Comparison of ENCODE assay signal across 16 cellular contexts in the genomic region with DNA sequence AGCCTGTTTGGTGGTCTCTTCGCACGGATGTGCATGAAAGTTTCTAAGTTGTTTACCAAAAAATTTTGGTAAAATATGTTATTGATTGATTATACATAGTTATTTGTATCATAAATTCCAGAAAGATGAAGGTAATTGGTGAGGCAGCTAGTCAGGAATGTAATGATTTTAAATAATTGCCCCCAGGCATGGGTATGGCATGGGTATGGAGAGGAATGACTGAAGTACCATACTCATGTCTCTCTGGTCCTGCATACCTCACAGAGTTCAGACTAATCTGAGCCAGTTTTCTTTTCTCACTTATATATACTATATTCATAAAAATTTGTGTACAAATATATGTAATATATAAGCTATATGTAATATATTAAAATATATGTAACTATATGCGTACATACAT.
DNase-seq lines count a peak whose midpoint lies in the region; ATAC-seq and TF ChIP-seq lines count a peak whose summit lies in the region.
"Had no signal": no experiment of that assay in that cellular context is flagged by ENCODE, and none has a peak within 500 bp of the region (broad histone marks: within the 10 kb centered on the region; RNA-seq: fewer than 3 reads in every experiment).

No MANE protein-coding gene starts in this region.

- peaks cover 37% of the 10 kb centered on the region for H3K4me1 ChIP-seq in HUES64 (ENCODE audit: insufficient read depth, low read length)
- H3K4me1 ChIP-seq in iPS-18a (ENCODE audit: control insufficient read depth, low read depth, low read length), result peaks cover 40% of the 10 kb centered on the region
- no peaks in the 10 kb centered on the region for H3K4me1 ChIP-seq in hepatocyte (ENCODE audit: insufficient read depth)

- peaks cover 10% of the 10 kb centered on the region for H3K9me3 ChIP-seq in HUES64 (ENCODE audit: insufficient read depth, low read depth, low read length)
- peaks cover 4% of the 10 kb centered on the region for H3K9me3 ChIP-seq in iPS-18a (ENCODE audit: control insufficient read depth, low read depth, low read length)
- no peaks in the 10 kb centered on the region for H3K9me3 ChIP-seq in hepatocyte (ENCODE audit: low read depth)

- H3K4me1 Mint-ChIP-seq in effector memory CD8-positive, alpha-beta T cell (ENCODE audit: low read depth in 2 of 2), result no peaks in the 10 kb centered on the region
- no peaks in the 10 kb centered on the region for H3K4me1 Mint-ChIP-seq in mesothelial cell of epicardium
- H3K4me1 Mint-ChIP-seq: CD14-positive monocyte had no signal

- no peak overlapping the region for H2AFZ ChIP-seq in hepatocyte

- H3K36me3 ChIP-seq in HUES64 (ENCODE audit: insufficient read depth, low read length) (no peaks in the 10 kb centered on the region), iPS-18a (ENCODE audit: control insufficient read depth, low read depth, low read length) (no peaks in the 10 kb centered on the region), hepatocyte (replicated peaks; ENCODE audit: insufficient read depth, low read depth) (no peaks in the 10 kb centered on the region)

- H3K9ac ChIP-seq in HUES64 (ENCODE audit: low read depth, low read length) (peak overlapping the region; percentile 57), iPS-18a (ENCODE audit: low read length) (peak overlapping the region; percentile 18)

- DNase-seq in ELR (ENCODE audit: low read depth), result peak; percentile 1
- peak; percentile 3 for DNase-seq in epithelial cell of esophagus (ENCODE audit: low read depth)
- no peak for DNase-seq in effector memory CD8-positive, alpha-beta T cell
- DNase-seq in hepatocyte (ENCODE audit: low spot score), result no peak
- DNase-seq in mesothelial cell of epicardium (ENCODE audit: low spot score in 2 of 2, unreplicated experiment in 2 of 2), result no peak
- no peak for DNase-seq in NCI-H2081 treated with DMSO at 0.1 percent for 48 hours (lab: John Stamatoyannopoulos, UW)
- DNase-seq: CD8-positive, alpha-beta T cell; COR-L47; DMS153; DND-41; GF-D8; H7 had no signal

- no peaks in the 10 kb centered on the region for H4K20me1 ChIP-seq in hepatocyte (ENCODE audit: insufficient read depth, poor library complexity, severe bottlenecking)

- H3K36me3 Mint-ChIP-seq in effector memory CD8-positive, alpha-beta T cell (ENCODE audit: insufficient read depth), result no peaks in the 10 kb centered on the region
- H3K36me3 Mint-ChIP-seq in mesothelial cell of epicardium, result no peaks in the 10 kb centered on the region
- H3K36me3 Mint-ChIP-seq: CD14-positive monocyte; CD8-positive, alpha-beta T cell had no signal

- H3K27me3 Mint-ChIP-seq in effector memory CD8-positive, alpha-beta T cell, result no peaks in the 10 kb centered on the region
- no peaks in the 10 kb centered on the region for H3K27me3 Mint-ChIP-seq in mesothelial cell of epicardium (ENCODE audit: low read depth)

- no peak overlapping the region for H3K4me2 ChIP-seq in hepatocyte

- no peak for ATAC-seq in effector memory CD8-positive, alpha-beta T cell (replicated peaks)
- ATAC-seq: CD8-positive, alpha-beta T cell had no signal

- no peaks in the 10 kb centered on the region for H3K79me2 ChIP-seq in hepatocyte

- peaks cover 4 to 7% of the 10 kb centered on the region in 2 donors for H3K9me3 Mint-ChIP-seq in effector memory CD8-positive, alpha-beta T cell
- peaks cover 5% of the 10 kb centered on the region for H3K9me3 Mint-ChIP-seq in mesothelial cell of epicardium

- TF ChIP-seq CTCF in epithelial cell of esophagus (IDR thresholded peaks at IDR 0.05; ENCODE audit: insufficient read depth, low read depth, low read length, missing control alignments) (no peak), hepatocyte (IDR thresholded peaks at IDR 0.05; ENCODE audit: poor library complexity) (no peak), mesothelial cell of epicardium (IDR thresholded peaks at IDR 0.05; ENCODE audit: unreplicated experiment) (no peak)

- no peak overlapping the region for H3K27ac Mint-ChIP-seq in effector memory CD8-positive, alpha-beta T cell
- H3K27ac Mint-ChIP-seq in mesothelial cell of epicardium, result no peak overlapping the region
- H3K27ac Mint-ChIP-seq: CD14-positive monocyte; CD8-positive, alpha-beta T cell had no signal

- peak overlapping the region; percentile 97 for H3K27ac ChIP-seq in HUES64 (ENCODE audit: low read depth, low read length)
- no peak overlapping the region for H3K27ac ChIP-seq in iPS-18a (ENCODE audit: low read length)
- no peak overlapping the region for H3K27ac ChIP-seq in hepatocyte
- H3K27ac ChIP-seq: 22Rv1 had no signal

- H3K4me3 ChIP-seq in HUES64 (ENCODE audit: low read length) (no peak overlapping the region), epithelial cell of esophagus (ENCODE audit: low read length) (no peak overlapping the region), iPS-18a (ENCODE audit: low read length) (no peak overlapping the region), hepatocyte (no peak overlapping the region)

- 48% methylated on average over 2 of the region's 3 CpGs for WGBS in HUES64
- WGBS in hepatocyte (ENCODE audit: low lambda C conversion rate, missing lambda C conversion rate), result 82% methylated on average over 3 of the region's 3 CpGs

- no peaks in the 10 kb centered on the region for H3K9me2 ChIP-seq in hepatocyte (replicated peaks; ENCODE audit: insufficient read depth)

- H3K4me3 Mint-ChIP-seq in effector memory CD8-positive, alpha-beta T cell, result no peak overlapping the region
- no peak overlapping the region for H3K4me3 Mint-ChIP-seq in mesothelial cell of epicardium
- H3K4me3 Mint-ChIP-seq: CD14-positive monocyte; CD8-positive, alpha-beta T cell had no signal

- H3K27me3 ChIP-seq in HUES64 (ENCODE audit: insufficient read depth, low read length) (no peaks in the 10 kb centered on the region), iPS-18a (ENCODE audit: control insufficient read depth, insufficient read depth, low read length) (no peaks in the 10 kb centered on the region), hepatocyte (no peaks in the 10 kb centered on the region)

Comparison
In these comparisons a context has a peak if more than half of its experiments do, and no peak if none do; other contexts are left out.
1. DNase-seq: peak in ELR (single experiment) and epithelial cell of esophagus (single experiment); none in effector memory CD8-positive, alpha-beta T cell (0 of 3), hepatocyte (single experiment), mesothelial cell of epicardium (0 of 2) and NCI-H2081 treated with DMSO at 0.1 percent for 48 hours (single experiment).